Comparison of ENCODE assay signal across 8 cellular contexts in genomic region chr7:149239345-149240143, GRCh38. TPM values are rescaled to one million over a fixed set of nuclear protein-coding genes. Genes with fewer than 3 reads are reported as not detected.
A peak's percentile ranks its signal among the peaks of the same experiment; 100 is the strongest.
DNase-seq lines count a peak whose midpoint lies in the region; ATAC-seq and TF ChIP-seq lines count a peak whose summit lies in the region.

Gene ZNF212 (plus strand): TSS chr7:149239651. CDS start chr7:149239779, 128 bp downstream.

- intact Hi-C loops in Right ventricle myocardium superior (cut with DNase I) = no loop called here
- intact Hi-C loops in transverse colon (cut with DNase I; ENCODE audit: low total_unique reads) = no loop called here

- WGBS in trophoblast cell (ENCODE audit: extremely low coverage, insufficient coverage, insufficient read length) = no CpG with 5 or more reads among the region's 64 CpGs
- 1 to 10% methylated on average over 4 to 21 of the region's 64 CpGs for WGBS in transverse colon (ENCODE audit: low coverage in 1 of 2), 2 donors

- H2BK5ac ChIP-seq in trophoblast cell (ENCODE audit: low read depth, low read length, poor library complexity) = peak within 1 kb of the TSS; percentile 38

- H3K9me3 ChIP-seq in trophoblast cell (ENCODE audit: insufficient read depth, low read depth, low read length) = no peaks in the 10 kb centered on the region
- no peaks in the 10 kb centered on the region for H3K9me3 ChIP-seq in transverse colon

- peak within 1 kb of the TSS; percentile 52 for H2AK5ac ChIP-seq in trophoblast cell (ENCODE audit: low read length)

- H3K36me3 Mint-ChIP-seq in activated naive CD4-positive, alpha-beta T cell treated with anti-CD3 and anti-CD28 coated beads, Interleukin-2, amount 50 U/mL, for 72 hours = peaks cover 12 to 22% of the 10 kb centered on the region in 2 donors

- no peak for TF ChIP-seq EP300 in transverse colon (IDR thresholded peaks at IDR 0.05; ENCODE audit: low read depth)

- peak; percentile 10 for TF ChIP-seq POLR2A in transverse colon (IDR thresholded peaks at IDR 0.05)

- H4K91ac ChIP-seq in trophoblast cell (ENCODE audit: low read depth, low read length) = peak within 1 kb of the TSS; percentile 71

- H3K9ac ChIP-seq in trophoblast cell (ENCODE audit: low read length) = peak within 1 kb of the TSS; percentile 88

- H3K79me1 ChIP-seq in trophoblast cell (ENCODE audit: low read length) = peaks cover 4% of the 10 kb centered on the region

- peaks cover 8% of the 10 kb centered on the region for H3K79me2 ChIP-seq in trophoblast cell (ENCODE audit: control insufficient read depth, insufficient read depth, low read length, poor library complexity)

- peaks cover 3 to 5% of the 10 kb centered on the region in 2 donors for H3K9me3 Mint-ChIP-seq in activated naive CD4-positive, alpha-beta T cell treated with anti-CD3 and anti-CD28 coated beads, Interleukin-2, amount 50 U/mL, for 72 hours

- ATAC-seq in HG02623 (IDR thresholded peaks at IDR 0.05; ENCODE audit: unreplicated experiment) (peak; percentile 100), Right ventricle myocardium superior (ENCODE audit: poor library complexity) (peak; percentile 100)
- ATAC-seq in activated naive CD4-positive, alpha-beta T cell treated with anti-CD3 and anti-CD28 coated beads, Interleukin-2, amount 50 U/mL, for 72 hours = peak; percentile 98 to 99

- H4K12ac ChIP-seq in trophoblast cell (ENCODE audit: low read depth, low read length) = peak within 1 kb of the TSS; percentile 71

- peak within 1 kb of the TSS; percentile 76 for H2BK120ac ChIP-seq in trophoblast cell (ENCODE audit: insufficient read depth, low read length, poor library complexity)

- H3K36me3 ChIP-seq in trophoblast cell (ENCODE audit: control insufficient read depth in 1 of 2, insufficient read depth in 2 of 2, low read length in 2 of 2) (peaks cover 0 to 2% of the 10 kb centered on the region in 2 experiments), transverse colon (no peaks in the 10 kb centered on the region)

- H2AFZ ChIP-seq in trophoblast cell (ENCODE audit: insufficient read depth, low read length, poor library complexity) = peak within 1 kb of the TSS; percentile 62

- peak; percentile 94 for DNase-seq in GM12865 (ENCODE audit: low read depth)
- peak; percentile 88 for DNase-seq in NCI-H1105 (lab: John Stamatoyannopoulos, UW)
- DNase-seq in SKM-1 (lab: John Stamatoyannopoulos, UW; ENCODE audit: unreplicated experiment) = peak; percentile 49
- DNase-seq in activated naive CD4-positive, alpha-beta T cell treated with anti-CD3 and anti-CD28 coated beads, Interleukin-2, amount 50 U/mL, for 72 hours (ENCODE audit: low spot score in 2 of 2) = peak; percentile 89 to 91
- DNase-seq in Right ventricle myocardium superior = peak; percentile 94
- peak; percentile 97 to 99 for DNase-seq in trophoblast cell
- peak; percentile 92 for DNase-seq in transverse colon

- peak within 1 kb of the TSS; percentile 98 for H3K4ac ChIP-seq in trophoblast cell (ENCODE audit: low read depth, low read length)

- H3K14ac ChIP-seq in trophoblast cell (ENCODE audit: low read length) = peak within 1 kb of the TSS; percentile 54

- H3K4me1 ChIP-seq in trophoblast cell (ENCODE audit: control insufficient read depth in 1 of 2, insufficient read depth in 2 of 2, low read length in 2 of 2) (peaks cover 0 to 6% of the 10 kb centered on the region in 2 experiments), transverse colon (peaks cover 8 to 27% (median 12%) of the 10 kb centered on the region in 4 donors)

- H3K27ac Mint-ChIP-seq in activated naive CD4-positive, alpha-beta T cell treated with anti-CD3 and anti-CD28 coated beads, Interleukin-2, amount 50 U/mL, for 72 hours = peak within 1 kb of the TSS; percentile 89

- H2BK12ac ChIP-seq in trophoblast cell (ENCODE audit: low read length) = no peak within 1 kb of the TSS

- TF ChIP-seq CTCF in GM12865 (IDR thresholded peaks at IDR 0.05; ENCODE audit: insufficient read depth, low read depth, low read length, missing control alignments) (peak; percentile 88), transverse colon (IDR thresholded peaks at IDR 0.05) (peak; percentile 75 to 87 (median 80))

- no peak within 1 kb of the TSS for H3K27ac ChIP-seq in trophoblast cell (ENCODE audit: low read depth, low read length)
- H3K27ac ChIP-seq in transverse colon = peak within 1 kb of the TSS; percentile 74 to 82 (median 78)

- H4K8ac ChIP-seq in trophoblast cell (ENCODE audit: low read depth, low read length) = peak within 1 kb of the TSS; percentile 90

- H3K4me3 ChIP-seq in GM12865 (ENCODE audit: low read depth, low read length) (peak within 1 kb of the TSS; percentile 92), trophoblast cell (ENCODE audit: low read depth, low read length) (peak within 1 kb of the TSS; percentile 94), transverse colon (peak within 1 kb of the TSS; percentile 73 to 98 (median 96))

- H3K27me3 ChIP-seq in trophoblast cell (ENCODE audit: insufficient read depth, low read length) = no peaks in the 10 kb centered on the region
- no peaks in the 10 kb centered on the region for H3K27me3 ChIP-seq in transverse colon

- H3K23ac ChIP-seq in trophoblast cell (ENCODE audit: low read length) = no peak within 1 kb of the TSS

- H3K18ac ChIP-seq in trophoblast cell (ENCODE audit: low read length) = peak within 1 kb of the TSS; percentile 73

- in situ Hi-C loops in transverse colon (cut with MboI; ENCODE audit: low pct_ligation_motif_present in 1 of 4, low pct_unique_long_range_greater_than_20kb in 1 of 4, low sequenced_read_pairs in 3 of 4) = no loop called here

- H3K4me2 ChIP-seq in trophoblast cell (ENCODE audit: low read length) = peak within 1 kb of the TSS; percentile 99

RNA-seq across cellular contexts. Expression of gene ZNF212, which starts in this region (rescaled TPM):
- total RNA-seq in activated naive CD4-positive, alpha-beta T cell treated with anti-CD3 and anti-CD28 coated beads, Interleukin-2, amount 50 U/mL, for 72 hours = 10 to 100 TPM; 12.1 to 13.3 TPM
- total RNA-seq in Right ventricle myocardium superior (5.5 TPM), transverse colon (10 to 100 TPM in 1 of 4 donors, 1 to 10 TPM in 3; 2.4 to 22.1 (median 9.5) TPM)
- 5.5 and 5.8 TPM in 2 replicates for polyA plus RNA-seq in trophoblast cell (2013)
